In the genomic region with DNA sequence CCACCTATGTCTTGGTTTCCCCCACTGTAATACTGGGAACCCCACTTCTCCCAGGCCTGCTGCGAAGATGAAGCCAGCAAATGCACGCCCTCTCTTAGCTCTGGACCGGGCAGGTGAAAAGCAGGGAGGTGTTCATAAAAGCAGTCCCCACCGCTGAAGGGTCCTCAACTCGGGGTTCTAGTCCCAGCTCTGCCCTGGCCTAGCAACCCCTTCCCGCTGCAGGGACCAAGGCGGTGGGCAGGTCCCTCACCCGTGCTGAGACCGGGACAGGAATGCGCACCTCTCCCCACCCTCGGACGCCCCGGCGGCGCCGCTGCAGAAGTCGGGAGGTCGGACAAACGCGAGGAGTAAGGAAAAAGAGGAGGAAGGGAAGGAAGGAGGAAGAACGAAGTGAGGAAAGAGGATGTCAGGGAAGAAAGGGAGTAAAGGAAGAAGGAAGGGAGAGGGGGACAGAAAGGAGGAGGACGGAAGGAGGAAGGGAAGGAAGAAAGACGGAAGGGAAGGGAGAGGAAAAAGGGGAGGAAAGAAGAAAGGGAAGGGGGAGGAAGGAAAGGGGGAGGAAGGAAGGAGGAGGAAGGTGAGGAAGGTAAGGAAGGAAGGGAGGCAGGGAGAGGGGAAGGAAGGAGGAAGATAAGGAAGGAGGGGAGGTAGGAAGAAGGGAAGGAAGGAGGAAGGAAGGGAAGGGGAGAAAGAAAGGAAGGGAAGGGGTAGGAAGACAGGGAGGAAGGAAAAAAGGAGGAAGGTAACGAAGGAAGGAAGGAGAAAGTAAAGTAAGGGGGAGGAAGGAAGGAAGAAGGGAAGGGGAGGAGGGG, we compare ENCODE assay signal across 1 cellular context.
TF ChIP-seq lines count a peak whose summit lies in the region.

No MANE protein-coding gene starts in this region.

TF ChIP-seq in endothelial cell of umbilical vein, 7 proteins besides CTCF, POLR2A, EP300 and RAD21:
- TF ChIP-seq, protein P1, sequence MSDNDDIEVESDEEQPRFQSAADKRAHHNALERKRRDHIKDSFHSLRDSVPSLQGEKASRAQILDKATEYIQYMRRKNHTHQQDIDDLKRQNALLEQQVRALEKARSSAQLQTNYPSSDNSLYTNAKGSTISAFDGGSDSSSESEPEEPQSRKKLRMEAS (IDR thresholded peaks at IDR 0.05; ENCODE audit: insufficient read depth, insufficient read length), result no peak
TF ChIP-seq in endothelial cell of umbilical vein: peak in this region for 0.
